In genomic region chr17:7945651-7946050, GRCh38 we compare ENCODE assay signal across 21 cellular contexts. TPM values are rescaled to one million over a fixed set of nuclear protein-coding genes. Genes with fewer than 3 reads are reported as not detected.
A peak's percentile ranks its signal among the peaks of the same experiment; 100 is the strongest.
DNase-seq lines count a peak whose midpoint lies in the region; ATAC-seq and TF ChIP-seq lines count a peak whose summit lies in the region.
"Had no signal": no experiment of that assay in that cellular context is flagged by ENCODE, and none has a peak within 500 bp of the region (broad histone marks: within the 10 kb centered on the region; RNA-seq: fewer than 3 reads in every experiment).

No MANE protein-coding gene starts in this region.

- CTCF ChIA-PET in MCF 10A (lab: Yijun Ruan, JAX) = no interaction called here

- no peak for DNase-seq in T-helper 1 cell
- no peak for DNase-seq in MCF 10A (ENCODE audit: unreplicated experiment)
- DNase-seq in breast epithelium (ENCODE audit: low spot score in 2 of 2) = no peak
- DNase-seq in H4 (ENCODE audit: low spot score) = no peak
- DNase-seq: ACHN; C1 segment of cervical spinal cord; Calu3; CD4-positive, alpha-beta memory T cell; COR-L47; DMS53; DMS79 treated with DMSO at 0.1 percent for 48 hours; GF-D8; GM23248; H9 had no signal

- peak overlapping the region; percentile 70 for H3K27ac Mint-ChIP-seq in T-helper 1 cell treated with Interleukin-12 subunit alpha and Interleukin-12 subunit beta and Interleukin-4 antibody, amounts not matched to agents 30 μg/mL and 1 μg/mL, for 36 hours
- peak overlapping the region; percentile 54 for H3K27ac Mint-ChIP-seq in MCF 10A (ENCODE audit: low read depth, unreplicated experiment)
- H3K27ac Mint-ChIP-seq: H9 had no signal

- H3K4me3 Mint-ChIP-seq in T-helper 1 cell treated with Interleukin-12 subunit alpha and Interleukin-12 subunit beta and Interleukin-4 antibody, amounts not matched to agents 30 μg/mL and 1 μg/mL, for 36 hours = no peak overlapping the region
- no peak overlapping the region for H3K4me3 Mint-ChIP-seq in MCF 10A (ENCODE audit: unreplicated experiment)
- H3K4me3 Mint-ChIP-seq: CD4-positive, alpha-beta memory T cell; H9 had no signal

- TF ChIP-seq POLR2A in breast epithelium (IDR thresholded peaks at IDR 0.05) = no peak

- H3K27ac ChIP-seq in breast epithelium (no peak overlapping the region), BLaER1 (peak overlapping the region; percentile 18; the same call in 1 of the 2 replicates)
- H3K27ac ChIP-seq: 22Rv1, A549, GM23248 had no signal

- no peaks in the 10 kb centered on the region for H4K20me1 ChIP-seq in BLaER1

- no peaks in the 10 kb centered on the region for H3K9me3 Mint-ChIP-seq in T-helper 1 cell treated with Interleukin-12 subunit alpha and Interleukin-12 subunit beta and Interleukin-4 antibody, amounts not matched to agents 30 μg/mL and 1 μg/mL, for 36 hours
- no peaks in the 10 kb centered on the region for H3K9me3 Mint-ChIP-seq in MCF 10A (ENCODE audit: unreplicated experiment)
- H3K9me3 Mint-ChIP-seq: CD4-positive, alpha-beta memory T cell; H9 had no signal

- H3K36me3 ChIP-seq in breast epithelium (peaks cover 11% of the 10 kb centered on the region), BLaER1 (peaks cover 96% of the 10 kb centered on the region)

- no peak overlapping the region for H3K4me3 ChIP-seq in breast epithelium
- H3K4me3 ChIP-seq in BLaER1 = no peak overlapping the region
- H3K4me3 ChIP-seq: A549, GM23248 had no signal

- no peak for ATAC-seq in GM21526 (IDR thresholded peaks at IDR 0.05; ENCODE audit: low FRiP score, unreplicated experiment)
- ATAC-seq: A549, HCT116 had no signal

- H3K4me2 ChIP-seq in BLaER1 = peak overlapping the region; percentile 48
- H3K4me2 ChIP-seq: A549 had no signal

- H3K4me1 Mint-ChIP-seq in T-helper 1 cell treated with Interleukin-12 subunit alpha and Interleukin-12 subunit beta and Interleukin-4 antibody, amounts not matched to agents 30 μg/mL and 1 μg/mL, for 36 hours (ENCODE audit: low read depth) = peaks cover 9% of the 10 kb centered on the region
- H3K4me1 Mint-ChIP-seq in MCF 10A (ENCODE audit: insufficient read depth, unreplicated experiment) = no peaks in the 10 kb centered on the region
- H3K4me1 Mint-ChIP-seq: H9 had no signal

- intact Hi-C loops in MCF 10A (cut with micrococcal nuclease) (no loop called here), breast epithelium (cut with DNase I; ENCODE audit: low total_unique reads) (loop anchor here (1.0 kb wide), 1 partner anchor 47 kb away; no protein-coding TSS in a partner anchor)

- H3K36me3 Mint-ChIP-seq in T-helper 1 cell treated with Interleukin-12 subunit alpha and Interleukin-12 subunit beta and Interleukin-4 antibody, amounts not matched to agents 30 μg/mL and 1 μg/mL, for 36 hours (ENCODE audit: low read depth) = peaks cover 49% of the 10 kb centered on the region
- H3K36me3 Mint-ChIP-seq in MCF 10A (ENCODE audit: insufficient read depth, unreplicated experiment) = peaks cover 83% of the 10 kb centered on the region

- H3K4me1 ChIP-seq in breast epithelium (no peaks in the 10 kb centered on the region), BLaER1 (peaks cover 22% of the 10 kb centered on the region)
- H3K4me1 ChIP-seq: A549 had no signal

- H3K27me3 Mint-ChIP-seq in T-helper 1 cell treated with Interleukin-12 subunit alpha and Interleukin-12 subunit beta and Interleukin-4 antibody, amounts not matched to agents 30 μg/mL and 1 μg/mL, for 36 hours (ENCODE audit: low read depth) = no peaks in the 10 kb centered on the region
- H3K27me3 Mint-ChIP-seq in MCF 10A (ENCODE audit: insufficient read depth, unreplicated experiment) = no peaks in the 10 kb centered on the region
- H3K27me3 Mint-ChIP-seq: CD4-positive, alpha-beta memory T cell had no signal

- no TSS peak for BruUV-seq in MCF 10A (replicated peaks; lab: Mats Ljungman, UMichigan)

- TF ChIP-seq CTCF in MCF 10A (IDR thresholded peaks at IDR 0.05; ENCODE audit: unreplicated experiment) (no peak), breast epithelium (IDR thresholded peaks at IDR 0.05) (no peak)

- H3K27me3 ChIP-seq in breast epithelium = no peaks in the 10 kb centered on the region
- no peaks in the 10 kb centered on the region for H3K27me3 ChIP-seq in BLaER1

- H3K9ac ChIP-seq in BLaER1 = no peak overlapping the region
- H3K9ac ChIP-seq: GM23248 had no signal

- POLR2A ChIA-PET in MCF 10A (lab: Yijun Ruan, JAX) = interaction anchor here (1.6 to 2.8 kb wide), 2 partner anchors 9 to 13 kb away, joined by 3 to 18 read pairs; partner anchors contain the start of genes CNTROB and TRAPPC1

- H3K9me3 ChIP-seq in breast epithelium = no peaks in the 10 kb centered on the region
- H3K9me3 ChIP-seq in BLaER1 = no peaks in the 10 kb centered on the region
- H3K9me3 ChIP-seq: A549 had no signal

RNA-seq across cellular contexts. Expression of gene CNTROB, which starts 13.6 kb away (rescaled TPM):
- total RNA-seq in MCF 10A (2022) (31.5 and 39.2 TPM in 2 replicates), breast epithelium (10 to 100 TPM; 17.0 to 27.2 (median 23.9) TPM)
- 6.2 and 9.1 TPM in 2 replicates for total RNA-seq in H4 (2014; rRNA removed; shearing (Covaris generic))

RNA-seq across cellular contexts. Expression of gene TRAPPC1, which starts 13.9 kb away (rescaled TPM):
- total RNA-seq in MCF 10A (2022) (80.0 and 104 TPM in 2 replicates), breast epithelium (10 to 100 TPM; 24.9 to 38.9 (median 37.7) TPM)
- total RNA-seq in H4 (2014; rRNA removed; shearing (Covaris generic)) = 22.8 and 33.4 TPM in 2 replicates

RNA-seq across cellular contexts. Expression of gene KCNAB3, which starts 16.0 kb away (rescaled TPM):
- total RNA-seq in MCF 10A (2022) (4.2 and 10.0 TPM in 2 replicates), breast epithelium (1 to 10 TPM in 2 of 3 donors, under 1 TPM in 1; 0.48 to 1.5 (median 1.3) TPM)
- total RNA-seq in H4 (2014; rRNA removed; shearing (Covaris generic)) = 0.21 TPM in 1 of 2 replicates, not detected in the other
- total RNA-seq: G401 had no signal

RNA-seq across cellular contexts. Expression of gene RNF227, which starts 29.6 kb away (rescaled TPM):
- total RNA-seq in MCF 10A (2022) (5.6 and 7.4 TPM in 2 replicates), breast epithelium (10 to 100 TPM in 1 of 3 donors, 1 to 10 TPM in 2; 4.6 to 19.5 (median 8.6) TPM)
- 1.1 and 3.6 TPM in 2 replicates for total RNA-seq in H4 (2014; rRNA removed; shearing (Covaris generic))

RNA-seq across cellular contexts. Expression of gene GUCY2D, which starts 56.8 kb away (rescaled TPM):
- not detected in 2 replicates for total RNA-seq in MCF 10A (2022)
- total RNA-seq in breast epithelium = under 1 TPM in 1 of 3 donors, not detected in 2; 0.15 TPM
- not detected in 2 replicates for total RNA-seq in H4 (2014; rRNA removed; shearing (Covaris generic))
- total RNA-seq: Calu3; CD4-positive, alpha-beta memory T cell; G401 had no signal
